ENCODE assay signal across 10 cellular contexts in genomic region chr12:114209852-114210251, GRCh38.
"Had no signal": no experiment of that assay in that cellular context is flagged by ENCODE, and none has a peak within 500 bp of the region (broad histone marks: within the 10 kb centered on the region; RNA-seq: fewer than 3 reads in every experiment).

No MANE protein-coding gene starts in this region.

- H3K27ac ChIP-seq: brain microvascular endothelial cell, gastroesophageal sphincter, pancreas, upper lobe of left lung had no signal

- H3K9me3 ChIP-seq: gastroesophageal sphincter, pancreas, upper lobe of left lung had no signal

- H3K36me3 ChIP-seq: brain microvascular endothelial cell, gastroesophageal sphincter, pancreas, upper lobe of left lung had no signal

- H3K4me1 ChIP-seq: gastroesophageal sphincter, pancreas, upper lobe of left lung had no signal

- DNase-seq: activated CD4-positive, alpha-beta T cell treated with anti-CD3 and anti-CD28 coated beads for 48 hours; brain microvascular endothelial cell; cerebellar nuclear complex; dermis blood vessel endothelial cell; hippocampal formation; pancreas; stimulated activated CD4-positive, alpha-beta T cell treated with anti-CD3 and anti-CD28 coated beads, Interleukin-2, amount 100 ng/mL, for 48 hours; stimulated activated naive CD4-positive, alpha-beta T cell treated with Interleukin-2 at 50 U/mL for 16 hours; upper lobe of left lung had no signal

- H3K4me3 ChIP-seq: gastroesophageal sphincter, pancreas, upper lobe of left lung had no signal

- H3K27me3 ChIP-seq: brain microvascular endothelial cell, gastroesophageal sphincter, pancreas, upper lobe of left lung had no signal
